Comparison of ENCODE assay signal across 1 cellular context in the genomic region with DNA sequence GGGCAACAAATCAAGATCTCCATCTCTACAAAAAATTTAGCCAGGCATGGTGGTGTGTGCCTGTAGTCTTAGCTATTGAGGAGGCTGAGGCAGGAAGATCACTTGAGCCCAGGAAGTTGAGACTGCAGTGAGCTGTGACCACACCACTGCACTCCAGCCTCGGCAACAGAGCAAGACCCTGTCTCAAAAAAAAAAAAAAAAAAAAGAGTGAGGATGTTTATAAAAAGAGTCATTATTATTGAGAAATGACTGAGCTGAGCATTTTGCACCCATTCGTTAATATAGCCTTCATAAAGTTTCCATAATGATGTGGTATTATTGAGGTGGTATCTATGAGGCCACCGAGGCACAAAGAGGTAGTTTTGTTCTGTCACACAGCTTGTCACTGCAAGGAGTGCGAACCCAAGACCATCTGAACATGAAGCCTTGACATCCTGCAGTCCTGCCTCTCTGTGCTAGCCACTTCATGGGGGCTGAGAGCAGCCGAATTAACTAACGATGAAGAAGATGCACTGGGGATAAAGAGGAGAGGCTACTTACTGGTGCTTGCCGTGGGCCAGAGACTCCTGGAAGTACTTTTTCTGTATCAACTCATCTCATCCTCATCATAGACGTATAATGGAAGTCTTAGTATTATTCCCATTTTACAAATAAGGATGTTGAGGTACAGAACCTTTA.
TF ChIP-seq lines count a peak whose summit lies in the region.

No MANE protein-coding gene starts in this region.

TF ChIP-seq in IMR-90, 13 proteins besides CTCF, POLR2A, EP300 and RAD21:
- TF ChIP-seq MAZ (IDR thresholded peaks at IDR 0.05; ENCODE audit: borderline replicate concordance, low read depth, low read length) = no peak
- no peak for TF ChIP-seq RCOR1 (IDR thresholded peaks at IDR 0.05; ENCODE audit: insufficient replicate concordance, low read length)
- no peak for TF ChIP-seq CEBPB (IDR thresholded peaks at IDR 0.05; ENCODE audit: low read depth, low read length)
TF ChIP-seq in IMR-90: peak in this region for 0.
